In genomic region chr3:116863842-116864626, GRCh38 we compare ENCODE assay signal across 9 cellular contexts.
DNase-seq lines count a peak whose midpoint lies in the region; ATAC-seq and TF ChIP-seq lines count a peak whose summit lies in the region.
"Had no signal": no experiment of that assay in that cellular context is flagged by ENCODE, and none has a peak within 500 bp of the region (broad histone marks: within the 10 kb centered on the region; RNA-seq: fewer than 3 reads in every experiment).

No MANE protein-coding gene starts in this region.

- no peaks in the 10 kb centered on the region for H3K27me3 Mint-ChIP-seq in nephron (ENCODE audit: low read depth)
- no peaks in the 10 kb centered on the region for H3K27me3 Mint-ChIP-seq in activated CD8-positive, alpha-beta T cell treated with anti-CD3 and anti-CD28 coated beads for 36 hours

- H3K27ac ChIP-seq in Peyer's patch = no peak overlapping the region
- H3K27ac ChIP-seq: upper lobe of left lung had no signal

- H3K4me3 Mint-ChIP-seq in nephron = no peak overlapping the region
- H3K4me3 Mint-ChIP-seq in activated CD8-positive, alpha-beta T cell treated with anti-CD3 and anti-CD28 coated beads for 36 hours = no peak overlapping the region

- no peaks in the 10 kb centered on the region for H3K27me3 ChIP-seq in Peyer's patch
- H3K27me3 ChIP-seq: upper lobe of left lung had no signal

- H3K36me3 ChIP-seq in Peyer's patch = no peaks in the 10 kb centered on the region
- H3K36me3 ChIP-seq: upper lobe of left lung had no signal

- intact Hi-C loops in activated CD8-positive, alpha-beta T cell treated with anti-CD3 and anti-CD28 coated beads for 36 hours (cut with micrococcal nuclease) = no loop called here

- ATAC-seq in HG03432 (IDR thresholded peaks at IDR 0.05; ENCODE audit: unreplicated experiment) (peak; percentile 63), HG03045 (IDR thresholded peaks at IDR 0.05; ENCODE audit: unreplicated experiment) (no peak)
- ATAC-seq in activated CD8-positive, alpha-beta T cell treated with anti-CD3 and anti-CD28 coated beads for 36 hours = no peak

- no peaks in the 10 kb centered on the region for H3K9me3 ChIP-seq in Peyer's patch
- H3K9me3 ChIP-seq: upper lobe of left lung had no signal

- no peak overlapping the region for H3K4me3 ChIP-seq in epithelial cell of esophagus (ENCODE audit: low read length)
- no peak overlapping the region for H3K4me3 ChIP-seq in Peyer's patch

- TF ChIP-seq CTCF in GM12872 (IDR thresholded peaks at IDR 0.05; ENCODE audit: insufficient read depth, low read depth, low read length) (peak; percentile 40; the same call in 2 of the 3 replicates), epithelial cell of esophagus (IDR thresholded peaks at IDR 0.05; ENCODE audit: insufficient read depth, low read depth, low read length, missing control alignments) (peak; percentile 60), nephron (IDR thresholded peaks at IDR 0.05; ENCODE audit: unreplicated experiment in 3 of 3) (peak; percentile 50 to 63 (median 56)), Peyer's patch (IDR thresholded peaks at IDR 0.05) (peak in 3 of 6 experiments; percentile 26 to 31 (median 31))
- TF ChIP-seq CTCF in activated CD8-positive, alpha-beta T cell treated with anti-CD3 and anti-CD28 coated beads for 36 hours (IDR thresholded peaks at IDR 0.05) = no peak

- POLR2A ChIA-PET in activated CD8-positive, alpha-beta T cell treated with anti-CD3 and anti-CD28 coated beads for 36 hours (lab: Charles Lee) = interaction anchor here (0.7 kb wide), 1 partner anchor 1700 kb away, joined by 3 read pairs; no protein-coding TSS in a partner anchor

- DNase-seq in NCI-H82 treated with DMSO at 0.1 percent for 48 hours (lab: John Stamatoyannopoulos, UW; ENCODE audit: unreplicated experiment) (peak; percentile 57), epithelial cell of esophagus (ENCODE audit: low read depth) (peak; percentile 64), Peyer's patch (no peak)
- no peak for DNase-seq in activated CD8-positive, alpha-beta T cell treated with anti-CD3 and anti-CD28 coated beads for 36 hours
- DNase-seq: upper lobe of left lung had no signal

- no peak for TF ChIP-seq POLR2A in Peyer's patch (IDR thresholded peaks at IDR 0.05)

- no peaks in the 10 kb centered on the region for H3K9me3 Mint-ChIP-seq in nephron
- no peaks in the 10 kb centered on the region for H3K9me3 Mint-ChIP-seq in activated CD8-positive, alpha-beta T cell treated with anti-CD3 and anti-CD28 coated beads for 36 hours

- CTCF ChIA-PET in activated CD8-positive, alpha-beta T cell treated with anti-CD3 and anti-CD28 coated beads for 36 hours (lab: Charles Lee) = no interaction called here

- no peaks in the 10 kb centered on the region for H3K4me1 Mint-ChIP-seq in nephron
- no peaks in the 10 kb centered on the region for H3K4me1 Mint-ChIP-seq in activated CD8-positive, alpha-beta T cell treated with anti-CD3 and anti-CD28 coated beads for 36 hours (ENCODE audit: low read depth)

- no peak overlapping the region for H3K27ac Mint-ChIP-seq in nephron
- H3K27ac Mint-ChIP-seq in activated CD8-positive, alpha-beta T cell treated with anti-CD3 and anti-CD28 coated beads for 36 hours = no peak overlapping the region

- H3K4me1 ChIP-seq in Peyer's patch = no peaks in the 10 kb centered on the region

- H3K36me3 Mint-ChIP-seq in nephron (ENCODE audit: low read depth) = no peaks in the 10 kb centered on the region
- no peaks in the 10 kb centered on the region for H3K36me3 Mint-ChIP-seq in activated CD8-positive, alpha-beta T cell treated with anti-CD3 and anti-CD28 coated beads for 36 hours (ENCODE audit: low read depth)

Comparison
In these comparisons a context has a peak if more than half of its experiments do, and no peak if none do; other contexts are left out.
1. DNase-seq: peak in NCI-H82 treated with DMSO at 0.1 percent for 48 hours (single experiment) and epithelial cell of esophagus (single experiment); none in activated CD8-positive, alpha-beta T cell treated with anti-CD3 and anti-CD28 coated beads for 36 hours (single experiment) and Peyer's patch (0 of 3).